ENCODE assay signal across 19 cellular contexts in the genomic region with DNA sequence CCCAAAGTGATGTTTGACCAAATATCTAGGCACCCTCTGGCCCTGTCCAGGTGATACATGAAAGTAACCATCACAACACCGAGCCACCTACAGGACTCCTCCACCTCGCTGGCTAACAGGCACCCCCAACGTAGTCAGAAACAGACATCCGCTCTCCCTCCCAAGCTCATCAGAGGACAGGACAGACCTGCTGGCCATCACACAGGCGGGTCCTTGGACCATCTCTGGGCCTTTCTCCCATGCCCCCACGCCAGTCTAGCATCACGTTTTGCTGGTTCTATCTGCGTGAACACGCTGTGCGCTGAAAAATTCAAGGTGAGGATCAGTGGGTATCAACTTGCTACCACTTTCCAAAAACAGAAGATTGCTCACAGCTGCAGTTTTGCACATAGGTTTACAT. TPM values are rescaled to one million over a fixed set of nuclear protein-coding genes. Genes with fewer than 3 reads are reported as not detected.
A peak's percentile ranks its signal among the peaks of the same experiment; 100 is the strongest.
DNase-seq lines count a peak whose midpoint lies in the region; ATAC-seq, FAIRE-seq and TF ChIP-seq lines count a peak whose summit lies in the region.
"Had no signal": no experiment of that assay in that cellular context is flagged by ENCODE, and none has a peak within 500 bp of the region (broad histone marks: within the 10 kb centered on the region; RNA-seq: fewer than 3 reads in every experiment).

No MANE protein-coding gene starts in this region.

- ATAC-seq in gastrocnemius medialis (no peak), HG02610 (IDR thresholded peaks at IDR 0.05; ENCODE audit: unreplicated experiment) (no peak)
- ATAC-seq: GM23338 had no signal

- H3K18ac ChIP-seq in H9 (ENCODE audit: insufficient read length, low read depth, low read length) (no peak overlapping the region), H1 (ENCODE audit: extremely low read depth, low read length) (no peak overlapping the region), neuronal stem cell (ENCODE audit: low read length) (no peak overlapping the region)

- no peak overlapping the region for H3K56ac ChIP-seq in H9 (ENCODE audit: insufficient read length, low read depth, low read length)
- H3K56ac ChIP-seq in H1 (replicated peaks; ENCODE audit: insufficient read length, low read depth, low read length), result no peak overlapping the region

- H3K4me2 ChIP-seq in H9 (ENCODE audit: insufficient read depth, insufficient read length, low read length) (no peak overlapping the region), H1 (ENCODE audit: insufficient read depth in 1 of 2, low read depth in 2 of 2, low read length in 2 of 2) (no peak overlapping the region), neuronal stem cell (ENCODE audit: insufficient read depth, low read length, poor library complexity, severe bottlenecking) (no peak overlapping the region)
- H3K4me2 ChIP-seq: BLaER1, GM23338 had no signal

- TF ChIP-seq POLR2A in H1 (IDR thresholded peaks at IDR 0.05; ENCODE audit: control extremely low read depth in 1 of 2, low read depth in 2 of 2, low read length in 2 of 2) (no peak), gastrocnemius medialis (IDR thresholded peaks at IDR 0.05) (no peak), transverse colon (IDR thresholded peaks at IDR 0.05) (no peak)

- no peaks in the 10 kb centered on the region for H3K23me2 ChIP-seq in H9 (ENCODE audit: insufficient read length, low read depth, low read length, poor library complexity, severe bottlenecking)
- no peaks in the 10 kb centered on the region for H3K23me2 ChIP-seq in H1 (ENCODE audit: low read depth, low read length)

- peaks cover 0 to under 1% (median 0%) of the 10 kb centered on the region in 3 experiments; a peak in 1 of 7 replicates for H3K36me3 Mint-ChIP-seq in H9 (ENCODE audit: insufficient read depth in 1 of 3, low read depth in 3 of 3)
- no peaks in the 10 kb centered on the region for H3K36me3 Mint-ChIP-seq in activated T-cell treated with anti-CD3 and anti-CD28 coated beads, Interleukin-2, amount 50 U/mL, for 24 hours (ENCODE audit: low read depth)
- H3K36me3 Mint-ChIP-seq: CD14-positive monocyte; CD4-positive, alpha-beta memory T cell had no signal

- no peak overlapping the region for H3K4me3 Mint-ChIP-seq in H9
- no peak overlapping the region for H3K4me3 Mint-ChIP-seq in activated T-cell treated with anti-CD3 and anti-CD28 coated beads, Interleukin-2, amount 50 U/mL, for 24 hours
- H3K4me3 Mint-ChIP-seq: CD14-positive monocyte; CD4-positive, alpha-beta memory T cell; GM23338 had no signal

- no peak overlapping the region for H3K9ac ChIP-seq in H9 (ENCODE audit: extremely low read depth, insufficient read length, low read length)
- no peak overlapping the region for H3K9ac ChIP-seq in H1 (replicated peaks in 1 of 4; ENCODE audit: extremely low read depth in 1 of 4, low read depth in 3 of 4, low read length in 3 of 4)
- no peak overlapping the region for H3K9ac ChIP-seq in neuronal stem cell (ENCODE audit: low read depth, low read length, poor library complexity)
- H3K9ac ChIP-seq: BLaER1 had no signal

- H3K36me3 ChIP-seq in H1 (ENCODE audit: control insufficient read depth in 2 of 4, insufficient read depth in 4 of 4, low read length in 3 of 4) (no peaks in the 10 kb centered on the region), neuronal stem cell (replicated peaks in 1 of 2; ENCODE audit: control insufficient read depth in 2 of 2, insufficient read depth in 2 of 2, low read length in 2 of 2) (no peaks in the 10 kb centered on the region), gastrocnemius medialis (no peaks in the 10 kb centered on the region), transverse colon (no peaks in the 10 kb centered on the region)
- H3K36me3 ChIP-seq: BLaER1, HAP-1 had no signal

- H3T11ph ChIP-seq in H9 (ENCODE audit: low read length), result no peak overlapping the region

- TF ChIP-seq EP300 in H1 (IDR thresholded peaks at IDR 0.05; ENCODE audit: borderline replicate concordance in 1 of 2, low read depth in 2 of 2, low read length in 2 of 2) (no peak), transverse colon (IDR thresholded peaks at IDR 0.05; ENCODE audit: low read depth) (no peak)

- H3K9me3 Mint-ChIP-seq in H9, result no peaks in the 10 kb centered on the region; a peak in 4 of 5 replicates
- H3K9me3 Mint-ChIP-seq in activated T-cell treated with anti-CD3 and anti-CD28 coated beads, Interleukin-2, amount 50 U/mL, for 24 hours, result no peaks in the 10 kb centered on the region

- H2AFZ ChIP-seq in H9 (ENCODE audit: low read length) (no peak overlapping the region), H1 (ENCODE audit: low read length) (no peak overlapping the region), neuronal stem cell (ENCODE audit: low read length) (no peak overlapping the region)
- H2AFZ ChIP-seq: GM23338 had no signal

- CTCF ChIA-PET in H1 (lab: Charles Lee; ENCODE audit: partially characterized antibody), result interaction anchor here (1.0 to 3.2 kb wide), 4 partner anchors 11 to 75 kb away, joined by 3 to 7 read pairs (median 5); no protein-coding TSS in a partner anchor

- H4K5ac ChIP-seq in H9 (ENCODE audit: insufficient read length, low read depth, low read length), result no peak overlapping the region
- H4K5ac ChIP-seq in H1 (ENCODE audit: insufficient read length, low read depth, low read length), result no peak overlapping the region

- H3K27ac Mint-ChIP-seq in H9, result peak overlapping the region in 1 of 3 experiments; percentile 73; a peak in 1 of 7 replicates
- H3K27ac Mint-ChIP-seq in activated T-cell treated with anti-CD3 and anti-CD28 coated beads, Interleukin-2, amount 50 U/mL, for 24 hours, result no peak overlapping the region
- H3K27ac Mint-ChIP-seq: CD4-positive, alpha-beta memory T cell; GM23338 had no signal

- H3K27me3 Mint-ChIP-seq in H9 (ENCODE audit: low read depth), result peaks cover 27% of the 10 kb centered on the region
- H3K27me3 Mint-ChIP-seq in activated T-cell treated with anti-CD3 and anti-CD28 coated beads, Interleukin-2, amount 50 U/mL, for 24 hours, result peaks cover 20% of the 10 kb centered on the region

- H2BK15ac ChIP-seq in H9 (ENCODE audit: low read depth, low read length), result no peak overlapping the region
- H2BK15ac ChIP-seq in H1 (ENCODE audit: low read length), result 0 out of 2 replicates have a peak overlapping the region, but pooled peaks have one; percentile 53
- H2BK15ac ChIP-seq in neuronal stem cell (ENCODE audit: low read length), result no peak overlapping the region

- H4K20me1 ChIP-seq in H9 (ENCODE audit: control insufficient read depth, insufficient read depth, insufficient read length) (no peaks in the 10 kb centered on the region), H1 (replicated peaks in 1 of 2; ENCODE audit: control insufficient read depth in 1 of 2, insufficient read depth in 2 of 2, low read length in 2 of 2) (no peaks in the 10 kb centered on the region)
- H4K20me1 ChIP-seq: BLaER1 had no signal

- no peak for FAIRE-seq in H1 (lab: Jason Lieb, UNC)
- FAIRE-seq: GM12892, GM18507 had no signal

- H3K14ac ChIP-seq in H9 (ENCODE audit: insufficient read depth, low read length) (no peak overlapping the region), H1 (ENCODE audit: insufficient read length) (no peak overlapping the region), neuronal stem cell (ENCODE audit: low read length) (no peak overlapping the region)

- no peak overlapping the region for H2BK12ac ChIP-seq in H9 (ENCODE audit: insufficient read length, low read depth, low read length)
- peak overlapping the region; percentile 28; the same call in 1 of the 2 replicates for H2BK12ac ChIP-seq in H1 (ENCODE audit: low read depth, low read length)
- no peak overlapping the region for H2BK12ac ChIP-seq in neuronal stem cell (ENCODE audit: low read length)

- in situ Hi-C loops in gastrocnemius medialis (cut with MboI; ENCODE audit: low sequenced_read_pairs in 4 of 4) (loop anchor here in 1 of 4 donors (10.0 kb wide), 1 partner anchor 72 kb away; no protein-coding TSS in a partner anchor), transverse colon (cut with MboI; ENCODE audit: low pct_ligation_motif_present in 1 of 4, low pct_unique_long_range_greater_than_20kb in 1 of 4, low sequenced_read_pairs in 3 of 4) (no loop called here)

- H3K27me3 ChIP-seq in H9 (ENCODE audit: insufficient read depth, low read length) (no peaks in the 10 kb centered on the region; the same call in 1 of the 2 replicates), H1 (replicated peaks in 1 of 4; ENCODE audit: control insufficient read depth in 3 of 4, extremely low read depth in 1 of 4, insufficient read depth in 3 of 4, low read length in 3 of 4) (peaks cover 0 to 5% (median 2%) of the 10 kb centered on the region in 4 experiments; a peak in 2 of 7 replicates), neuronal stem cell (ENCODE audit: control insufficient read depth in 3 of 3, insufficient read depth in 3 of 3, low read depth in 1 of 3, low read length in 3 of 3) (peaks cover 0 to 43% (median 0%) of the 10 kb centered on the region in 3 experiments), gastrocnemius medialis (no peaks in the 10 kb centered on the region), transverse colon (peaks cover 3% of the 10 kb centered on the region)
- H3K27me3 ChIP-seq: BLaER1 had no signal

- no peak for TF ChIP-seq RAD21 in H1 (IDR thresholded peaks at IDR 0.05 in 1 of 2, conservative IDR thresholded peaks at IDR 0.05 in 1 of 2; ENCODE audit: low read depth in 2 of 2, low read length in 2 of 2)

- TF ChIP-seq CTCF in H9 (conservative IDR thresholded peaks at IDR 0.05), result no peak
- no peak for TF ChIP-seq CTCF in H1 (IDR thresholded peaks at IDR 0.05; ENCODE audit: control extremely low read depth in 1 of 3, insufficient read depth in 1 of 3, low read depth in 1 of 3, low read length in 3 of 3)
- no peak for TF ChIP-seq CTCF in gastrocnemius medialis (IDR thresholded peaks at IDR 0.05 in 4 of 5, conservative IDR thresholded peaks at IDR 0.05 in 1 of 5)
- TF ChIP-seq CTCF in transverse colon (IDR thresholded peaks at IDR 0.05), result no peak

- H3K4me1 ChIP-seq in H9 (ENCODE audit: insufficient read depth, low read length) (no peaks in the 10 kb centered on the region; the same call in 1 of the 2 replicates), H1 (replicated peaks in 1 of 4; ENCODE audit: control insufficient read depth in 3 of 4, insufficient read depth in 4 of 4, low read length in 3 of 4) (peaks cover 5 to 15% (median 12%) of the 10 kb centered on the region in 4 experiments), neuronal stem cell (ENCODE audit: control insufficient read depth in 2 of 2, insufficient read depth in 1 of 2, low read depth in 1 of 2, low read length in 2 of 2) (peaks cover 3 to 7% of the 10 kb centered on the region in 2 donors), gastrocnemius medialis (peaks cover 36 to 47% of the 10 kb centered on the region in 2 donors), transverse colon (no peaks in the 10 kb centered on the region)

- no CpG with 5 or more reads among the region's 10 CpGs for WGBS in H9 (ENCODE audit: extremely low coverage, insufficient read length, low lambda C conversion rate)
- WGBS in H1 (ENCODE audit: extremely low coverage in 1 of 2, insufficient coverage in 1 of 2, insufficient read length in 1 of 2, insufficient replicate concordance in 2 of 2, low coverage in 1 of 2, low lambda C conversion rate in 2 of 2, missing lambda C conversion rate in 1 of 2), 2 experiments, result 83% methylated on average over 10 of the region's 10 CpGs; no CpG with 5 or more reads in 1 of the 2 experiments
- no CpG with 5 or more reads among the region's 10 CpGs for WGBS in neuronal stem cell (ENCODE audit: extremely low coverage in 2 of 2, insufficient read length in 2 of 2, insufficient replicate concordance in 1 of 2), 2 donors
- WGBS in transverse colon (ENCODE audit: low coverage in 1 of 2), 2 donors, result 79 to 80% methylated on average over 1 to 10 of the region's 10 CpGs

- peaks cover 33 to 43% of the 10 kb centered on the region in 2 experiments for H3K4me1 Mint-ChIP-seq in H9
- H3K4me1 Mint-ChIP-seq in activated T-cell treated with anti-CD3 and anti-CD28 coated beads, Interleukin-2, amount 50 U/mL, for 24 hours (ENCODE audit: low read depth), result no peaks in the 10 kb centered on the region

- no peak overlapping the region for H2BK120ac ChIP-seq in H9 (ENCODE audit: low read depth, low read length, poor library complexity, severe bottlenecking)
- no peak overlapping the region for H2BK120ac ChIP-seq in H1 (replicated peaks; ENCODE audit: low read depth, low read length)
- no peak overlapping the region for H2BK120ac ChIP-seq in neuronal stem cell (ENCODE audit: low read depth, low read length)

- H2BK5ac ChIP-seq in H9 (ENCODE audit: insufficient read length, low read length) (no peak overlapping the region), H1 (ENCODE audit: low read depth, low read length) (no peak overlapping the region), neuronal stem cell (ENCODE audit: low read length) (no peak overlapping the region)

- H3K79me1 ChIP-seq in H9 (ENCODE audit: insufficient read depth, low read depth, low read length, poor library complexity, severe bottlenecking), result no peaks in the 10 kb centered on the region
- H3K79me1 ChIP-seq in H1 (ENCODE audit: low read depth, low read length), result no peaks in the 10 kb centered on the region
- no peaks in the 10 kb centered on the region for H3K79me1 ChIP-seq in neuronal stem cell (ENCODE audit: low read depth, low read length)

- no peak overlapping the region for H3K27ac ChIP-seq in H9 (ENCODE audit: insufficient read length, low read depth, low read length)
- no peak overlapping the region for H3K27ac ChIP-seq in H1 (ENCODE audit: low read depth, low read length)
- H3K27ac ChIP-seq in neuronal stem cell (replicated peaks; ENCODE audit: low read length), result no peak overlapping the region
- H3K27ac ChIP-seq in gastrocnemius medialis, result peak overlapping the region in 3 of 4 donors; percentile 91 to 93 (median 92)
- no peak overlapping the region for H3K27ac ChIP-seq in transverse colon
- H3K27ac ChIP-seq: BLaER1 had no signal

- no peak overlapping the region for H3K23ac ChIP-seq in H9 (ENCODE audit: insufficient read length, low read depth, low read length)
- H3K23ac ChIP-seq in H1 (ENCODE audit: insufficient read length), result no peak overlapping the region
- no peak overlapping the region for H3K23ac ChIP-seq in neuronal stem cell (ENCODE audit: low read depth, low read length, poor library complexity)

- DNase-seq in H9 (peak; percentile 15), H1 (ENCODE audit: low read depth in 1 of 2, low spot score in 2 of 2) (no peak), neuronal stem cell (ENCODE audit: low spot score) (no peak), gastrocnemius medialis (peak in 1 of 2 donors; percentile 31), transverse colon (no peak), NCI-H2196 (lab: John Stamatoyannopoulos, UW; ENCODE audit: unreplicated experiment) (no peak)
- no peak for DNase-seq in activated T-cell treated with anti-CD3 and anti-CD28 coated beads, Interleukin-2, amount 50 U/mL, for 24 hours
- DNase-seq: 8988T; CD4-positive, alpha-beta memory T cell; DMS153; DMS79; GDM1 had no signal

- H3K4ac ChIP-seq in H9 (ENCODE audit: low read depth, low read length) (no peak overlapping the region), H1 (replicated peaks; ENCODE audit: insufficient read length, low read depth, low read length) (no peak overlapping the region), neuronal stem cell (ENCODE audit: low read length) (no peak overlapping the region)

- H3K9me3 ChIP-seq in H9 (ENCODE audit: control insufficient read depth, low read depth, low read length) (no peaks in the 10 kb centered on the region), H1 (ENCODE audit: insufficient read depth in 2 of 2, low read depth in 1 of 2, low read length in 1 of 2) (no peaks in the 10 kb centered on the region), neuronal stem cell (replicated peaks in 1 of 2; ENCODE audit: control insufficient read depth in 2 of 2, insufficient read depth in 1 of 2, low read depth in 1 of 2, low read length in 2 of 2) (no peaks in the 10 kb centered on the region), gastrocnemius medialis (no peaks in the 10 kb centered on the region), transverse colon (no peaks in the 10 kb centered on the region)
- H3K9me3 ChIP-seq: HAP-1 had no signal

- H2BK20ac ChIP-seq in H9 (ENCODE audit: low read depth, low read length, poor library complexity, severe bottlenecking), result no peak overlapping the region
- H2BK20ac ChIP-seq in H1 (ENCODE audit: low read length), result no peak overlapping the region

- H4K91ac ChIP-seq in H9 (ENCODE audit: insufficient read length, low read depth, low read length), result no peak overlapping the region
- H4K91ac ChIP-seq in H1 (replicated peaks; ENCODE audit: insufficient read length, low read length), result no peak overlapping the region
- peak overlapping the region; percentile 8 for H4K91ac ChIP-seq in neuronal stem cell (ENCODE audit: low read depth, low read length, poor library complexity)

- POLR2A ChIA-PET in H1 (lab: Charles Lee; ENCODE audit: partially characterized antibody), result no interaction called here

- no peak overlapping the region for H3K4me3 ChIP-seq in H1 (ENCODE audit: extremely low read depth in 1 of 4, insufficient read depth in 2 of 4, low read depth in 3 of 4, low read length in 4 of 4)
- no peak overlapping the region for H3K4me3 ChIP-seq in neuronal stem cell (ENCODE audit: low read length in 2 of 2)
- no peak overlapping the region for H3K4me3 ChIP-seq in gastrocnemius medialis
- H3K4me3 ChIP-seq in transverse colon, result no peak overlapping the region
- H3K4me3 ChIP-seq: BLaER1, GM23338, HAP-1 had no signal

- H4K8ac ChIP-seq in H9 (replicated peaks; ENCODE audit: insufficient read length, low read depth, low read length) (no peak overlapping the region), H1 (ENCODE audit: extremely low read depth, insufficient read depth, low read length) (no peak overlapping the region; the same call in 1 of the 2 replicates), neuronal stem cell (ENCODE audit: low read depth, low read length) (no peak overlapping the region)

- no peak overlapping the region for H2AK5ac ChIP-seq in H9 (ENCODE audit: insufficient read length, low read length)
- H2AK5ac ChIP-seq in H1 (ENCODE audit: low read depth, low read length), result no peak overlapping the region
- H2AK5ac ChIP-seq in neuronal stem cell (ENCODE audit: low read depth, low read length), result no peak overlapping the region

- intact Hi-C loops in gastrocnemius medialis (cut with DNase I; ENCODE audit: low total_unique reads), result loop anchor here (1.0 to 5.0 kb wide), 3 partner anchors 18 to 196 kb away; no protein-coding TSS in a partner anchor
- intact Hi-C loops in transverse colon (cut with DNase I; ENCODE audit: low total_unique reads), result no loop called here

- H3K79me2 ChIP-seq in H9 (ENCODE audit: insufficient read depth, low read length) (no peaks in the 10 kb centered on the region), H1 (ENCODE audit: control insufficient read depth in 1 of 2, insufficient read depth in 2 of 2, low read length in 2 of 2) (no peaks in the 10 kb centered on the region)

RNA-seq across cellular contexts. Expression of a gene that starts 21.4 kb away (rescaled TPM):
- total RNA-seq in H9 (2021), result 14.1 and 15.8 TPM in 2 replicates
- total RNA-seq in H1 (2021; fragmentation: NEBNext Ultra II Directional; extraction: Animal tissue kit (Norgen Biotek cat#: 25700)), result 11.1 and 14.9 TPM in 2 replicates
- 4.6 and 4.7 TPM in 2 replicates for polyA plus RNA-seq in H1 (2011; rRNA removed)
- polyA plus RNA-seq in H1 (2011; cell fraction: cytosol; rRNA removed), result 6.0 TPM
- 12.2 TPM for polyA plus RNA-seq in H1 (2011; cell fraction: nucleus; rRNA removed)
- polyA plus RNA-seq in H1 (2012, experiment 1 of 2), result 6.4 to 8.1 TPM (median 7.4 TPM) in 4 replicates
- 2.9 TPM for polyA plus RNA-seq in H1 (2012, experiment 2 of 2)
- 4.8 TPM for polyA plus RNA-seq in H1 (2013, experiment 1 of 2)
- 4.6 TPM for polyA plus RNA-seq in H1 (2013, experiment 2 of 2)
- polyA minus RNA-seq in H1 (2011; rRNA and poly(A)+ RNA removed), result 10.8 and 12.8 TPM in 2 replicates
- 9.3 TPM for polyA minus RNA-seq in H1 (2011; cell fraction: cytosol; rRNA and poly(A)+ RNA removed)
- polyA minus RNA-seq in H1 (2011; cell fraction: nucleus; rRNA and poly(A)+ RNA removed), result 15.1 TPM
- 5.9 TPM for polyA plus RNA-seq in neuronal stem cell (2013, experiment 1 of 2)
- 6.1 TPM for polyA plus RNA-seq in neuronal stem cell (2013, experiment 2 of 2)
- total RNA-seq in gastrocnemius medialis, result 10 to 100 TPM in 1 of 4 donors, 1 to 10 TPM in 3; 5.9 to 11.5 (median 6.9) TPM
- total RNA-seq in transverse colon, result 10 to 100 TPM in 3 of 4 donors, 1 to 10 TPM in 1; 6.8 to 32.2 (median 17.3) TPM

Comparison
In these comparisons a context has a peak if more than half of its experiments do, and no peak if none do; other contexts are left out.
1. H3K27ac ChIP-seq: peak in gastrocnemius medialis (3 of 4); none in H9 (single experiment), H1 (single experiment), neuronal stem cell (single experiment) and transverse colon (0 of 4).